1 cellular context compared by ENCODE assay signal in genomic region chr2:208015475-208015874, GRCh38.
A peak's percentile ranks its signal among the peaks of the same experiment; 100 is the strongest.
TF ChIP-seq lines count a peak whose summit lies in the region.

No MANE protein-coding gene starts in this region.

TF ChIP-seq in HepG2, 621 proteins besides CTCF, POLR2A, EP300 and RAD21 (continued from another document and continues in another):
- TF ChIP-seq FOXA3 (CRISPR knock-in tag; IDR thresholded peaks at IDR 0.05) (peak; percentile 83), SUZ12 (IDR thresholded peaks at IDR 0.05; ENCODE audit: low read depth, low read length) (no peak), TCF7L2 (IDR thresholded peaks at IDR 0.05; ENCODE audit: low read depth, low read length) (no peak), IRX3 (CRISPR knock-in tag; IDR thresholded peaks at IDR 0.05; ENCODE audit: borderline replicate concordance, low read depth) (no peak), CEBPG (CRISPR knock-in tag; IDR thresholded peaks at IDR 0.05) (peak; percentile 36), YY1 (IDR thresholded peaks at IDR 0.05; ENCODE audit: insufficient read depth, insufficient replicate concordance, low read depth, low read length) (no peak), NR2F6 (IDR thresholded peaks at IDR 0.05) (peak; percentile 80), NR2F6 (CRISPR knock-in tag; IDR thresholded peaks at IDR 0.05) (0 out of 2 replicates have a peak, but pooled peaks have one; percentile 14), HDAC2 (CRISPR knock-in tag; IDR thresholded peaks at IDR 0.05) (peak; percentile 70), HDAC1 (CRISPR knock-in tag; IDR thresholded peaks at IDR 0.05) (0 out of 2 replicates have a peak, but pooled peaks have one; percentile 29), ZFX (CRISPR knock-in tag; IDR thresholded peaks at IDR 0.05; ENCODE audit: low read depth) (no peak), RXRB (CRISPR knock-in tag; IDR thresholded peaks at IDR 0.05; ENCODE audit: borderline replicate concordance) (peak; percentile 50; the same call in 1 of the 2 replicates), HNF1A (IDR thresholded peaks at IDR 0.05; ENCODE audit: low read depth) (0 out of 2 replicates have a peak, but pooled peaks have one; percentile 32), HNF1A (CRISPR knock-in tag; IDR thresholded peaks at IDR 0.05; ENCODE audit: borderline replicate concordance) (no peak), ZNF737 (CRISPR knock-in tag; IDR thresholded peaks at IDR 0.05; ENCODE audit: borderline replicate concordance) (no peak), NBN (conservative IDR thresholded peaks at IDR 0.05) (no peak), HHEX (CRISPR knock-in tag; IDR thresholded peaks at IDR 0.05) (peak; percentile 88), SMARCC2 (IDR thresholded peaks at IDR 0.05) (no peak), HMGA1 (CRISPR knock-in tag; conservative IDR thresholded peaks at IDR 0.05) (no peak), ZNF296 (CRISPR knock-in tag; conservative IDR thresholded peaks at IDR 0.05) (no peak), RCOR2 (CRISPR knock-in tag; IDR thresholded peaks at IDR 0.05) (0 out of 2 replicates have a peak, but pooled peaks have one; percentile 63), HNF4A (CRISPR knock-in tag; IDR thresholded peaks at IDR 0.05) (0 out of 2 replicates have a peak, but pooled peaks have one; percentile 6), ATF4 (CRISPR knock-in tag; IDR thresholded peaks at IDR 0.05) (0 out of 4 replicates have a peak, but pooled peaks of 1 of the 2 experiments have one; percentile 12), ELF3 (CRISPR knock-in tag; IDR thresholded peaks at IDR 0.05) (0 out of 2 replicates have a peak, but pooled peaks have one; percentile 25), SOX5 (CRISPR knock-in tag; IDR thresholded peaks at IDR 0.05; ENCODE audit: borderline replicate concordance) (peak; percentile 91), ETV6 (CRISPR knock-in tag; conservative IDR thresholded peaks at IDR 0.05) (no peak), ZNF564 (CRISPR knock-in tag; IDR thresholded peaks at IDR 0.05) (no peak), GFI1 (CRISPR knock-in tag; IDR thresholded peaks at IDR 0.05; ENCODE audit: borderline replicate concordance) (0 out of 2 replicates have a peak, but pooled peaks have one; percentile 45), CHD2 (IDR thresholded peaks at IDR 0.05; ENCODE audit: low read depth, low read length) (no peak), ZMYM4 (CRISPR knock-in tag; IDR thresholded peaks at IDR 0.05) (no peak), TCF7 (IDR thresholded peaks at IDR 0.05; ENCODE audit: low read depth) (peak; percentile 53; the same call in 1 of the 2 replicates), MIER3 (CRISPR knock-in tag; IDR thresholded peaks at IDR 0.05; ENCODE audit: borderline replicate concordance) (peak; percentile 19; the same call in 1 of the 2 replicates), PPARG (CRISPR knock-in tag; conservative IDR thresholded peaks at IDR 0.05) (peak; percentile 59; the same call in 1 of the 2 replicates), FOXP1 (IDR thresholded peaks at IDR 0.05) (no peak), FOXP1 (CRISPR knock-in tag; IDR thresholded peaks at IDR 0.05) (peak; percentile 86), ZNF460 (CRISPR knock-in tag; IDR thresholded peaks at IDR 0.05; ENCODE audit: borderline replicate concordance) (no peak)
- TF ChIP-seq, protein P1, sequence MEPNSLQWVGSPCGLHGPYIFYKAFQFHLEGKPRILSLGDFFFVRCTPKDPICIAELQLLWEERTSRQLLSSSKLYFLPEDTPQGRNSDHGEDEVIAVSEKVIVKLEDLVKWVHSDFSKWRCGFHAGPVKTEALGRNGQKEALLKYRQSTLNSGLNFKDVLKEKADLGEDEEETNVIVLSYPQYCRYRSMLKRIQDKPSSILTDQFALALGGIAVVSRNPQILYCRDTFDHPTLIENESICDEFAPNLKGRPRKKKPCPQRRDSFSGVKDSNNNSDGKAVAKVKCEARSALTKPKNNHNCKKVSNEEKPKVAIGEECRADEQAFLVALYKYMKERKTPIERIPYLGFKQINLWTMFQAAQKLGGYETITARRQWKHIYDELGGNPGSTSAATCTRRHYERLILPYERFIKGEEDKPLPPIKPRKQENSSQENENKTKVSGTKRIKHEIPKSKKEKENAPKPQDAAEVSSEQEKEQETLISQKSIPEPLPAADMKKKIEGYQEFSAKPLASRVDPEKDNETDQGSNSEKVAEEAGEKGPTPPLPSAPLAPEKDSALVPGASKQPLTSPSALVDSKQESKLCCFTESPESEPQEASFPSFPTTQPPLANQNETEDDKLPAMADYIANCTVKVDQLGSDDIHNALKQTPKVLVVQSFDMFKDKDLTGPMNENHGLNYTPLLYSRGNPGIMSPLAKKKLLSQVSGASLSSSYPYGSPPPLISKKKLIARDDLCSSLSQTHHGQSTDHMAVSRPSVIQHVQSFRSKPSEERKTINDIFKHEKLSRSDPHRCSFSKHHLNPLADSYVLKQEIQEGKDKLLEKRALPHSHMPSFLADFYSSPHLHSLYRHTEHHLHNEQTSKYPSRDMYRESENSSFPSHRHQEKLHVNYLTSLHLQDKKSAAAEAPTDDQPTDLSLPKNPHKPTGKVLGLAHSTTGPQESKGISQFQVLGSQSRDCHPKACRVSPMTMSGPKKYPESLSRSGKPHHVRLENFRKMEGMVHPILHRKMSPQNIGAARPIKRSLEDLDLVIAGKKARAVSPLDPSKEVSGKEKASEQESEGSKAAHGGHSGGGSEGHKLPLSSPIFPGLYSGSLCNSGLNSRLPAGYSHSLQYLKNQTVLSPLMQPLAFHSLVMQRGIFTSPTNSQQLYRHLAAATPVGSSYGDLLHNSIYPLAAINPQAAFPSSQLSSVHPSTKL (CRISPR knock-in tag; IDR thresholded peaks at IDR 0.05), result peak; percentile 90
- TF ChIP-seq, protein P2, sequence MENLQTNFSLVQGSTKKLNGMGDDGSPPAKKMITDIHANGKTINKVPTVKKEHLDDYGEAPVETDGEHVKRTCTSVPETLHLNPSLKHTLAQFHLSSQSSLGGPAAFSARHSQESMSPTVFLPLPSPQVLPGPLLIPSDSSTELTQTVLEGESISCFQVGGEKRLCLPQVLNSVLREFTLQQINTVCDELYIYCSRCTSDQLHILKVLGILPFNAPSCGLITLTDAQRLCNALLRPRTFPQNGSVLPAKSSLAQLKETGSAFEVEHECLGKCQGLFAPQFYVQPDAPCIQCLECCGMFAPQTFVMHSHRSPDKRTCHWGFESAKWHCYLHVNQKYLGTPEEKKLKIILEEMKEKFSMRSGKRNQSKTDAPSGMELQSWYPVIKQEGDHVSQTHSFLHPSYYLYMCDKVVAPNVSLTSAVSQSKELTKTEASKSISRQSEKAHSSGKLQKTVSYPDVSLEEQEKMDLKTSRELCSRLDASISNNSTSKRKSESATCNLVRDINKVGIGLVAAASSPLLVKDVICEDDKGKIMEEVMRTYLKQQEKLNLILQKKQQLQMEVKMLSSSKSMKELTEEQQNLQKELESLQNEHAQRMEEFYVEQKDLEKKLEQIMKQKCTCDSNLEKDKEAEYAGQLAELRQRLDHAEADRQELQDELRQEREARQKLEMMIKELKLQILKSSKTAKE (CRISPR knock-in tag; IDR thresholded peaks at IDR 0.05; ENCODE audit: borderline replicate concordance), result no peak
- TF ChIP-seq, protein P3, sequence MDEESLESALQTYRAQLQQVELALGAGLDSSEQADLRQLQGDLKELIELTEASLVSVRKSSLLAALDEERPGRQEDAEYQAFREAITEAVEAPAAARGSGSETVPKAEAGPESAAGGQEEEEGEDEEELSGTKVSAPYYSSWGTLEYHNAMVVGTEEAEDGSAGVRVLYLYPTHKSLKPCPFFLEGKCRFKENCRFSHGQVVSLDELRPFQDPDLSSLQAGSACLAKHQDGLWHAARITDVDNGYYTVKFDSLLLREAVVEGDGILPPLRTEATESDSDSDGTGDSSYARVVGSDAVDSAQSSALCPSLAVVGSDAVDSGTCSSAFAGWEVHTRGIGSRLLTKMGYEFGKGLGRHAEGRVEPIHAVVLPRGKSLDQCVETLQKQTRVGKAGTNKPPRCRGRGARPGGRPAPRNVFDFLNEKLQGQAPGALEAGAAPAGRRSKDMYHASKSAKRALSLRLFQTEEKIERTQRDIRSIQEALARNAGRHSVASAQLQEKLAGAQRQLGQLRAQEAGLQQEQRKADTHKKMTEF (CRISPR knock-in tag; IDR thresholded peaks at IDR 0.05), result peak; percentile 55; the same call in 1 of the 2 replicates
- TF ChIP-seq, protein P4, sequence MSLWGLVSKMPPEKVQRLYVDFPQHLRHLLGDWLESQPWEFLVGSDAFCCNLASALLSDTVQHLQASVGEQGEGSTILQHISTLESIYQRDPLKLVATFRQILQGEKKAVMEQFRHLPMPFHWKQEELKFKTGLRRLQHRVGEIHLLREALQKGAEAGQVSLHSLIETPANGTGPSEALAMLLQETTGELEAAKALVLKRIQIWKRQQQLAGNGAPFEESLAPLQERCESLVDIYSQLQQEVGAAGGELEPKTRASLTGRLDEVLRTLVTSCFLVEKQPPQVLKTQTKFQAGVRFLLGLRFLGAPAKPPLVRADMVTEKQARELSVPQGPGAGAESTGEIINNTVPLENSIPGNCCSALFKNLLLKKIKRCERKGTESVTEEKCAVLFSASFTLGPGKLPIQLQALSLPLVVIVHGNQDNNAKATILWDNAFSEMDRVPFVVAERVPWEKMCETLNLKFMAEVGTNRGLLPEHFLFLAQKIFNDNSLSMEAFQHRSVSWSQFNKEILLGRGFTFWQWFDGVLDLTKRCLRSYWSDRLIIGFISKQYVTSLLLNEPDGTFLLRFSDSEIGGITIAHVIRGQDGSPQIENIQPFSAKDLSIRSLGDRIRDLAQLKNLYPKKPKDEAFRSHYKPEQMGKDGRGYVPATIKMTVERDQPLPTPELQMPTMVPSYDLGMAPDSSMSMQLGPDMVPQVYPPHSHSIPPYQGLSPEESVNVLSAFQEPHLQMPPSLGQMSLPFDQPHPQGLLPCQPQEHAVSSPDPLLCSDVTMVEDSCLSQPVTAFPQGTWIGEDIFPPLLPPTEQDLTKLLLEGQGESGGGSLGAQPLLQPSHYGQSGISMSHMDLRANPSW (CRISPR knock-in tag; IDR thresholded peaks at IDR 0.05; ENCODE audit: borderline replicate concordance), result no peak
- TF ChIP-seq, protein P5, sequence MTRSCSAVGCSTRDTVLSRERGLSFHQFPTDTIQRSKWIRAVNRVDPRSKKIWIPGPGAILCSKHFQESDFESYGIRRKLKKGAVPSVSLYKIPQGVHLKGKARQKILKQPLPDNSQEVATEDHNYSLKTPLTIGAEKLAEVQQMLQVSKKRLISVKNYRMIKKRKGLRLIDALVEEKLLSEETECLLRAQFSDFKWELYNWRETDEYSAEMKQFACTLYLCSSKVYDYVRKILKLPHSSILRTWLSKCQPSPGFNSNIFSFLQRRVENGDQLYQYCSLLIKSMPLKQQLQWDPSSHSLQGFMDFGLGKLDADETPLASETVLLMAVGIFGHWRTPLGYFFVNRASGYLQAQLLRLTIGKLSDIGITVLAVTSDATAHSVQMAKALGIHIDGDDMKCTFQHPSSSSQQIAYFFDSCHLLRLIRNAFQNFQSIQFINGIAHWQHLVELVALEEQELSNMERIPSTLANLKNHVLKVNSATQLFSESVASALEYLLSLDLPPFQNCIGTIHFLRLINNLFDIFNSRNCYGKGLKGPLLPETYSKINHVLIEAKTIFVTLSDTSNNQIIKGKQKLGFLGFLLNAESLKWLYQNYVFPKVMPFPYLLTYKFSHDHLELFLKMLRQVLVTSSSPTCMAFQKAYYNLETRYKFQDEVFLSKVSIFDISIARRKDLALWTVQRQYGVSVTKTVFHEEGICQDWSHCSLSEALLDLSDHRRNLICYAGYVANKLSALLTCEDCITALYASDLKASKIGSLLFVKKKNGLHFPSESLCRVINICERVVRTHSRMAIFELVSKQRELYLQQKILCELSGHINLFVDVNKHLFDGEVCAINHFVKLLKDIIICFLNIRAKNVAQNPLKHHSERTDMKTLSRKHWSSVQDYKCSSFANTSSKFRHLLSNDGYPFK (CRISPR knock-in tag; IDR thresholded peaks at IDR 0.05; ENCODE audit: borderline replicate concordance), result no peak
- TF ChIP-seq, protein P6, sequence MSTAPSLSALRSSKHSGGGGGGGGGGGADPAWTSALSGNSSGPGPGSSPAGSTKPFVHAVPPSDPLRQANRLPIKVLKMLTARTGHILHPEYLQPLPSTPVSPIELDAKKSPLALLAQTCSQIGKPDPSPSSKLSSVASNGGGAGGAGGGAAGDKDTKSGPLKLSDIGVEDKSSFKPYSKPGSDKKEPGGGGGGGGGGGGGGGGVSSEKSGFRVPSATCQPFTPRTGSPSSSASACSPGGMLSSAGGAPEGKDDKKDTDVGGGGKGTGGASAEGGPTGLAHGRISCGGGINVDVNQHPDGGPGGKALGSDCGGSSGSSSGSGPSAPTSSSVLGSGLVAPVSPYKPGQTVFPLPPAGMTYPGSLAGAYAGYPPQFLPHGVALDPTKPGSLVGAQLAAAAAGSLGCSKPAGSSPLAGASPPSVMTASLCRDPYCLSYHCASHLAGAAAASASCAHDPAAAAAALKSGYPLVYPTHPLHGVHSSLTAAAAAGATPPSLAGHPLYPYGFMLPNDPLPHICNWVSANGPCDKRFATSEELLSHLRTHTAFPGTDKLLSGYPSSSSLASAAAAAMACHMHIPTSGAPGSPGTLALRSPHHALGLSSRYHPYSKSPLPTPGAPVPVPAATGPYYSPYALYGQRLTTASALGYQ (CRISPR knock-in tag; IDR thresholded peaks at IDR 0.05), result peak; percentile 71; the same call in 1 of the 2 replicates
